11 cellular contexts compared by ENCODE assay signal in the genomic region with DNA sequence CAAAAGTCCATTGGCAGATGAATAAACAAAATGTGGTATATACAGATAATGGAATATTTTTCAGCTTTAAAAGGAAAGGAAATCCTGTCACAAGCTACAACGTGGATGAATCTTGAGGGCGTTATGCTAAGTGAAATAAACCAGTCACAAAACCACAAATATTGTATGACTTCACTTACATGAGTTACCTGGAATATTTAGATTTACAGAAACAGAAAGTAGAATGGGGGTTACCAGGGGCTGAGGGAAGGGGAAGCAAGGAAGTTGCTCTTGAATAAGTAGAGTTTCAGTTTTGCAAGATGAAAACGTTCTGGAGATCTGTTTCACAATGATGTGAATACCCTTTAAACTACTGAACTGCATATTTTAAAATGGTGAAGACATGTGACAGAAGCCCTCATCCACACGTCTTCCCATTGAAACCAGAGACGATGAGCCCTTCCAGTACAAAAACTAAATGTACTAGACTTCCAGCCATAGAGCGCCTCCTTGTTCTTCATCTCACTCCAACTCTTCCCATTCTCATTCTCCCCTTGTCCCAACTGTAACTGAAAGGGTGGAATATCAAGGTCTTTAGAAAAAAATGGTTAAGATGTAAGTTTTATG.
DNase-seq lines count a peak whose midpoint lies in the region; ATAC-seq and TF ChIP-seq lines count a peak whose summit lies in the region.
"Had no signal": no experiment of that assay in that cellular context is flagged by ENCODE, and none has a peak within 500 bp of the region (broad histone marks: within the 10 kb centered on the region; RNA-seq: fewer than 3 reads in every experiment).

No MANE protein-coding gene starts in this region.

- H2AFZ ChIP-seq in OCI-LY3 (ENCODE audit: low read depth, low read length): no peak overlapping the region

- no peaks in the 10 kb centered on the region for H4K20me1 ChIP-seq in OCI-LY3 (ENCODE audit: insufficient read depth, low read length)

- H3K36me3 ChIP-seq in OCI-LY3 (replicated peaks; ENCODE audit: low read depth, low read length): peaks cover 11% of the 10 kb centered on the region

- ATAC-seq in HG02642 (IDR thresholded peaks at IDR 0.05; ENCODE audit: poor library complexity, unreplicated experiment) (peak; percentile 63), sciatic nerve (no peak)

- intact Hi-C loops in sciatic nerve (cut with DNase I): no loop called here

- H3K4me1 ChIP-seq in OCI-LY3 (ENCODE audit: low read length): peaks cover 56% of the 10 kb centered on the region
- H3K4me1 ChIP-seq: transverse colon had no signal

- H3K4me2 ChIP-seq in OCI-LY3 (ENCODE audit: low read length): peak overlapping the region; percentile 73

- H3K27ac ChIP-seq in OCI-LY3 (ENCODE audit: low read length): peak overlapping the region; percentile 89
- H3K27ac ChIP-seq: 22Rv1, transverse colon had no signal

- H3K9me3 ChIP-seq in OCI-LY3 (ENCODE audit: insufficient read depth, low read length): no peaks in the 10 kb centered on the region
- H3K9me3 ChIP-seq: transverse colon had no signal

- H3K9ac ChIP-seq in OCI-LY3 (ENCODE audit: low read length): peak overlapping the region; percentile 52

- H3K79me2 ChIP-seq in OCI-LY3 (ENCODE audit: low read length): no peaks in the 10 kb centered on the region

- TF ChIP-seq CTCF in OCI-LY3 (IDR thresholded peaks at IDR 0.05; ENCODE audit: low read depth, low read length): no peak

- DNase-seq in SKM-1 treated with dmso at 0.1 percent for 144 hours (lab: John Stamatoyannopoulos, UW; ENCODE audit: unreplicated experiment) (peak; percentile 14), SKM-1 (lab: John Stamatoyannopoulos, UW; ENCODE audit: unreplicated experiment) (no peak), sciatic nerve (ENCODE audit: low spot score) (no peak), NCI-H2107 (lab: John Stamatoyannopoulos, UW) (no peak), NCI-H2196 (lab: John Stamatoyannopoulos, UW; ENCODE audit: unreplicated experiment) (no peak)
- peak; percentile 25 for DNase-seq in stimulated activated CD4-positive, alpha-beta T cell treated with anti-CD3 and anti-CD28 coated beads, Interleukin-1b, Interleukin-23, amount 100 ng/mL, for 48 hours
- DNase-seq: central memory CD4-positive, alpha-beta T cell; transverse colon had no signal

- H3K4me3 ChIP-seq in OCI-LY3 (ENCODE audit: low read length): peak overlapping the region; percentile 59
- H3K4me3 ChIP-seq: transverse colon had no signal

- no peaks in the 10 kb centered on the region for H3K27me3 ChIP-seq in OCI-LY3 (ENCODE audit: low read depth, low read length)
- H3K27me3 ChIP-seq: transverse colon had no signal

Comparison
In these comparisons a context has a peak if more than half of its experiments do, and no peak if none do; other contexts are left out.
1. DNase-seq: peak in SKM-1 treated with dmso at 0.1 percent for 144 hours (single experiment) and stimulated activated CD4-positive, alpha-beta T cell treated with anti-CD3 and anti-CD28 coated beads, Interleukin-1b, Interleukin-23, amount 100 ng/mL, for 48 hours (single experiment); none in SKM-1 (single experiment), sciatic nerve (single experiment), NCI-H2107 (single experiment) and NCI-H2196 (single experiment).